8 cellular contexts compared by ENCODE assay signal in the genomic region with DNA sequence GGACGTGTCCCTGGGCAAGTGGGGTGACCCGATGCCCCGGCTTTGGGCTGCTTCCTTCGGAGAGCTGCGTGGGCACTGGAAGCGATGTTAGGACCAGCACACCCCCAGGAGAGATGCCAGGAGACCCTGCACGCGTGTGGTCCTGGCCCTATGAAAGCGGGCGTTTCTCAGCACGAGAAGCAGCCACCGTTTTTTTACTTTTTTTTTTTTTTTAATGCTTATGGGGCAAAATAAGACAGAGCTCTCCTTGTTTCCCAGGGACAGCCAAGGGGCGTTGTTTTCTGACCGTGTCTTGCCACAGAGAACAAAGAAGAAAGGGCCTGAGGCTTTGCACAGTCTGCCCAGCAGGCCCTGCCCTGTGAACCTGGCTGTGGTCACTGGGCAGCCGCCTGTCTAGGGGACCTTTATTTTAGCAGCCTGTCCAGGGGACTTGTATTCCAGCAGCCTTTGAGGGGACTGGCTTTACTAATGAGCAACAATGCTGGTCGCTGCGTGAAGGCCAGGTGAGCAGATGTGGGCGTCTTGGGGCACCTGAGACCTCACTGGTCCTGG. TPM values are rescaled to one million over a fixed set of nuclear protein-coding genes. Genes with fewer than 3 reads are reported as not detected.
DNase-seq lines count a peak whose midpoint lies in the region; ATAC-seq and TF ChIP-seq lines count a peak whose summit lies in the region.

No MANE protein-coding gene starts in this region.

- peak overlapping the region; percentile 53 for H3K4me3 ChIP-seq in AG09309 (ENCODE audit: control insufficient read depth, low read depth, low read length)
- peak overlapping the region; percentile 83 for H3K4me3 ChIP-seq in Jurkat, Clone E6-1 (ENCODE audit: low read length)
- H3K4me3 ChIP-seq in cardiac fibroblast (replicated peaks in 1 of 2; ENCODE audit: low read depth in 2 of 2, low read length in 2 of 2) = peak overlapping the region; percentile 43 to 66
- peak overlapping the region; percentile 58 for H3K4me3 ChIP-seq in mucosa of stomach (ENCODE audit: low read length)

- peak overlapping the region; percentile 72 for H3K9ac ChIP-seq in mucosa of stomach (ENCODE audit: low read length)

- TF ChIP-seq CTCF in AG09309 (IDR thresholded peaks at IDR 0.05; ENCODE audit: control insufficient read depth, insufficient read depth, low read depth, low read length, missing control alignments) = no peak
- no peak for TF ChIP-seq CTCF in cardiac fibroblast (IDR thresholded peaks at IDR 0.05; ENCODE audit: low read depth, low read length)

- ATAC-seq in GM18519 (IDR thresholded peaks at IDR 0.05; ENCODE audit: low FRiP score, unreplicated experiment) = no peak

- no peaks in the 10 kb centered on the region for H3K36me3 ChIP-seq in mucosa of stomach (ENCODE audit: control insufficient read depth, insufficient read depth, low read length)

- H3K9me3 ChIP-seq in mucosa of stomach (ENCODE audit: control insufficient read depth, low read length) = no peaks in the 10 kb centered on the region

- DNase-seq in AG09309 (ENCODE audit: low read depth) (no peak), cardiac fibroblast (ENCODE audit: low read depth in 2 of 2) (no peak), SK-N-DZ (ENCODE audit: low spot score) (no peak), NCI-H1694 (lab: John Stamatoyannopoulos, UW) (no peak), NAMALWA (ENCODE audit: low spot score) (no peak)
- DNase-seq in Jurkat, Clone E6-1 (ENCODE audit: low read depth, low spot score) = no peak

- peaks cover 41% of the 10 kb centered on the region for H3K4me1 ChIP-seq in mucosa of stomach (ENCODE audit: control insufficient read depth, insufficient read depth, low read length)

- no peaks in the 10 kb centered on the region for H3K27me3 ChIP-seq in mucosa of stomach (ENCODE audit: control insufficient read depth, insufficient read depth, low read length)

RNA-seq across cellular contexts. Expression of gene SLC25A10, which starts 1.0 kb away (rescaled TPM):
- 51.4 TPM for polyA plus RNA-seq in Jurkat, Clone E6-1 (2012; ENCODE audit: insufficient read depth, insufficient read length)
- 93.2 and 115 TPM in 2 replicates for polyA plus RNA-seq in SK-N-DZ (2014; cell fraction: cytosol; rRNA removed)
- 72.5 and 115 TPM in 2 replicates for polyA plus RNA-seq in SK-N-DZ (2014; cell fraction: nucleus; rRNA removed)

RNA-seq across cellular contexts. Expression of gene MRPL12, which starts 9.9 kb away (rescaled TPM):
- polyA plus RNA-seq in Jurkat, Clone E6-1 (2012; ENCODE audit: insufficient read depth, insufficient read length) = 113 TPM
- 49.5 and 59.3 TPM in 2 replicates for polyA plus RNA-seq in SK-N-DZ (2014; cell fraction: cytosol; rRNA removed)
- polyA plus RNA-seq in SK-N-DZ (2014; cell fraction: nucleus; rRNA removed) = 27.5 and 48.5 TPM in 2 replicates

RNA-seq across cellular contexts. Expression of gene HGS, which starts 29.3 kb away (rescaled TPM):
- polyA plus RNA-seq in Jurkat, Clone E6-1 (2012; ENCODE audit: insufficient read depth, insufficient read length) = 128 TPM
- polyA plus RNA-seq in SK-N-DZ (2014; cell fraction: cytosol; rRNA removed) = 132 and 162 TPM in 2 replicates
- 496 and 524 TPM in 2 replicates for polyA plus RNA-seq in SK-N-DZ (2014; cell fraction: nucleus; rRNA removed)

RNA-seq across cellular contexts. Expression of gene ARL16, which starts 29.5 kb away (rescaled TPM):
- 38.6 TPM for polyA plus RNA-seq in Jurkat, Clone E6-1 (2012; ENCODE audit: insufficient read depth, insufficient read length)
- 88.8 and 96.3 TPM in 2 replicates for polyA plus RNA-seq in SK-N-DZ (2014; cell fraction: cytosol; rRNA removed)
- polyA plus RNA-seq in SK-N-DZ (2014; cell fraction: nucleus; rRNA removed) = 36.8 and 45.3 TPM in 2 replicates

RNA-seq across cellular contexts. Expression of gene CCDC137, which starts 46.5 kb away (rescaled TPM):
- polyA plus RNA-seq in Jurkat, Clone E6-1 (2012; ENCODE audit: insufficient read depth, insufficient read length) = 38.5 TPM
- 29.5 and 37.1 TPM in 2 replicates for polyA plus RNA-seq in SK-N-DZ (2014; cell fraction: cytosol; rRNA removed)
- 29.1 and 36.7 TPM in 2 replicates for polyA plus RNA-seq in SK-N-DZ (2014; cell fraction: nucleus; rRNA removed)
